1 cellular context compared by ENCODE assay signal in the genomic region with DNA sequence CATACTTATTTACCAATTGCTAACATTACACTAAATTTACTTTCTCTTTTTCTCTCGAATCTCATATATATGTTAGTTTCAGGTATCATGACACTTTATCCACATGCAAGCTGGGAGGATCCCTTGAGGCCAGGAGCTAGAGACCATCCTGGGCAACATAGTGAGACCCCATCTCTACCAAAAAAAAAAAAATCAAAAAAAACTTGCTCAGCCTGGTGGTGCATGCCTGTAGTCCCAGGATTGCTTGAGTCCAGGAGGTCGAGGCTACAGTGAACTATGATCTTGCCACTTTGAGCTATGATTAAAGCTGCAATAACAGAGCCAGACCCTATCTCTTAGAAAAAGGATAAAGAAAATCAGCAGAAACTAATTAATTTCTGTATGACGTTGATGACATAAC.
TF ChIP-seq lines count a peak whose summit lies in the region.

No MANE protein-coding gene starts in this region.

TF ChIP-seq in HepG2, 621 proteins besides CTCF, POLR2A, EP300 and RAD21 (continued from another document and continues in another):
- TF ChIP-seq, protein P1, sequence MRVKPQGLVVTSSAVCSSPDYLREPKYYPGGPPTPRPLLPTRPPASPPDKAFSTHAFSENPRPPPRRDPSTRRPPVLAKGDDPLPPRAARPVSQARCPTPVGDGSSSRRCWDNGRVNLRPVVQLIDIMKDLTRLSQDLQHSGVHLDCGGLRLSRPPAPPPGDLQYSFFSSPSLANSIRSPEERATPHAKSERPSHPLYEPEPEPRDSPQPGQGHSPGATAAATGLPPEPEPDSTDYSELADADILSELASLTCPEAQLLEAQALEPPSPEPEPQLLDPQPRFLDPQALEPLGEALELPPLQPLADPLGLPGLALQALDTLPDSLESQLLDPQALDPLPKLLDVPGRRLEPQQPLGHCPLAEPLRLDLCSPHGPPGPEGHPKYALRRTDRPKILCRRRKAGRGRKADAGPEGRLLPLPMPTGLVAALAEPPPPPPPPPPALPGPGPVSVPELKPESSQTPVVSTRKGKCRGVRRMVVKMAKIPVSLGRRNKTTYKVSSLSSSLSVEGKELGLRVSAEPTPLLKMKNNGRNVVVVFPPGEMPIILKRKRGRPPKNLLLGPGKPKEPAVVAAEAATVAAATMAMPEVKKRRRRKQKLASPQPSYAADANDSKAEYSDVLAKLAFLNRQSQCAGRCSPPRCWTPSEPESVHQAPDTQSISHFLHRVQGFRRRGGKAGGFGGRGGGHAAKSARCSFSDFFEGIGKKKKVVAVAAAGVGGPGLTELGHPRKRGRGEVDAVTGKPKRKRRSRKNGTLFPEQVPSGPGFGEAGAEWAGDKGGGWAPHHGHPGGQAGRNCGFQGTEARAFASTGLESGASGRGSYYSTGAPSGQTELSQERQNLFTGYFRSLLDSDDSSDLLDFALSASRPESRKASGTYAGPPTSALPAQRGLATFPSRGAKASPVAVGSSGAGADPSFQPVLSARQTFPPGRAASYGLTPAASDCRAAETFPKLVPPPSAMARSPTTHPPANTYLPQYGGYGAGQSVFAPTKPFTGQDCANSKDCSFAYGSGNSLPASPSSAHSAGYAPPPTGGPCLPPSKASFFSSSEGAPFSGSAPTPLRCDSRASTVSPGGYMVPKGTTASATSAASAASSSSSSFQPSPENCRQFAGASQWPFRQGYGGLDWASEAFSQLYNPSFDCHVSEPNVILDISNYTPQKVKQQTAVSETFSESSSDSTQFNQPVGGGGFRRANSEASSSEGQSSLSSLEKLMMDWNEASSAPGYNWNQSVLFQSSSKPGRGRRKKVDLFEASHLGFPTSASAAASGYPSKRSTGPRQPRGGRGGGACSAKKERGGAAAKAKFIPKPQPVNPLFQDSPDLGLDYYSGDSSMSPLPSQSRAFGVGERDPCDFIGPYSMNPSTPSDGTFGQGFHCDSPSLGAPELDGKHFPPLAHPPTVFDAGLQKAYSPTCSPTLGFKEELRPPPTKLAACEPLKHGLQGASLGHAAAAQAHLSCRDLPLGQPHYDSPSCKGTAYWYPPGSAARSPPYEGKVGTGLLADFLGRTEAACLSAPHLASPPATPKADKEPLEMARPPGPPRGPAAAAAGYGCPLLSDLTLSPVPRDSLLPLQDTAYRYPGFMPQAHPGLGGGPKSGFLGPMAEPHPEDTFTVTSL (CRISPR knock-in tag; IDR thresholded peaks at IDR 0.05; ENCODE audit: borderline replicate concordance): peak; percentile 36; the same call in 1 of the 2 replicates
- no peak for TF ChIP-seq NRL (CRISPR knock-in tag; IDR thresholded peaks at IDR 0.05; ENCODE audit: borderline replicate concordance)
- no peak for TF ChIP-seq TOE1 (CRISPR knock-in tag; IDR thresholded peaks at IDR 0.05)
- TF ChIP-seq REL (CRISPR knock-in tag; conservative IDR thresholded peaks at IDR 0.05): no peak
- 0 out of 2 replicates have a peak, but pooled peaks have one; percentile 37 for TF ChIP-seq ZBTB7B (CRISPR knock-in tag; IDR thresholded peaks at IDR 0.05)
- no peak for TF ChIP-seq GLMP (CRISPR knock-in tag; IDR thresholded peaks at IDR 0.05; ENCODE audit: borderline replicate concordance)
- TF ChIP-seq RFXAP (CRISPR knock-in tag; IDR thresholded peaks at IDR 0.05; ENCODE audit: borderline replicate concordance): no peak
- no peak for TF ChIP-seq ZBTB46 (CRISPR knock-in tag; IDR thresholded peaks at IDR 0.05; ENCODE audit: borderline replicate concordance)
- TF ChIP-seq U2AF1 (optimal IDR thresholded peaks at IDR 0.05; ENCODE audit: low read depth, low read length): no peak
- TF ChIP-seq, protein P2, sequence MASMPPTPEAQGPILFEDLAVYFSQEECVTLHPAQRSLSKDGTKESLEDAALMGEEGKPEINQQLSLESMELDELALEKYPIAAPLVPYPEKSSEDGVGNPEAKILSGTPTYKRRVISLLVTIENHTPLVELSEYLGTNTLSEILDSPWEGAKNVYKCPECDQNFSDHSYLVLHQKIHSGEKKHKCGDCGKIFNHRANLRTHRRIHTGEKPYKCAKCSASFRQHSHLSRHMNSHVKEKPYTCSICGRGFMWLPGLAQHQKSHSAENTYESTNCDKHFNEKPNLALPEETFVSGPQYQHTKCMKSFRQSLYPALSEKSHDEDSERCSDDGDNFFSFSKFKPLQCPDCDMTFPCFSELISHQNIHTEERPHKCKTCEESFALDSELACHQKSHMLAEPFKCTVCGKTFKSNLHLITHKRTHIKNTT (CRISPR knock-in tag; IDR thresholded peaks at IDR 0.05): no peak
- TF ChIP-seq ATM (IDR thresholded peaks at IDR 0.05; ENCODE audit: borderline replicate concordance): no peak
- peak; percentile 26 for TF ChIP-seq SAP130 (CRISPR knock-in tag; IDR thresholded peaks at IDR 0.05; ENCODE audit: low read depth)
- no peak for TF ChIP-seq XBP1 (CRISPR knock-in tag; IDR thresholded peaks at IDR 0.05)
- no peak for TF ChIP-seq ZNF557 (CRISPR knock-in tag; IDR thresholded peaks at IDR 0.05)
- TF ChIP-seq NCOR1 (IDR thresholded peaks at IDR 0.05; ENCODE audit: borderline replicate concordance, low read length): peak; percentile 48; the same call in 1 of the 2 replicates
- no peak for TF ChIP-seq ZNF460 (CRISPR knock-in tag; IDR thresholded peaks at IDR 0.05; ENCODE audit: borderline replicate concordance)
- TF ChIP-seq ZNF800 (CRISPR knock-in tag; IDR thresholded peaks at IDR 0.05): no peak
- no peak for TF ChIP-seq ZNF318 (CRISPR knock-in tag; IDR thresholded peaks at IDR 0.05)
- no peak for TF ChIP-seq MTERF4 (CRISPR knock-in tag; IDR thresholded peaks at IDR 0.05)
- no peak for TF ChIP-seq HOXD1 (CRISPR knock-in tag; IDR thresholded peaks at IDR 0.05)
- no peak for TF ChIP-seq DDIT3 (CRISPR knock-in tag; IDR thresholded peaks at IDR 0.05)
- no peak for TF ChIP-seq MLXIP (CRISPR knock-in tag; IDR thresholded peaks at IDR 0.05; ENCODE audit: borderline replicate concordance)
